In the genomic region with DNA sequence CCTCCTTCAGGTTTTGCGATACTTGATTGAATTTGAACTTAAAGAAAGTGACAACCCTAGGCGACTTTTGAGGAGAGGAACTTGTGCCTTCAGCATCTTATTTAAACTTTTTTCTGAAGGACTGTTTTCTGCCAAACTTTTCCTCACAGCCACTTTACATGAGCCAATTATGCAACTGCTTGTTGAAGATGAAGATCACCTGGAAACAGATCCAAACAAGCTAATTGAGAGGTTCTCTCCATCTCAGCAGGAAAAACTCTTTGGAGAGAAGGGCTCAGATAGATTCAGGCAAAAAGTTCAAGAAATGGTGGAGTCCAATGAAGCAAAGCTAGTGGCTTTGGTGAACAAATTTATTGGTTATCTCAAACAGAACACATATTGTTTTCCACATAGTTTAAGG, we compare ENCODE assay signal across 26 cellular contexts.
"Had no signal": no experiment of that assay in that cellular context is flagged by ENCODE, and none has a peak within 500 bp of the region (broad histone marks: within the 10 kb centered on the region; RNA-seq: fewer than 3 reads in every experiment).

No MANE protein-coding gene starts in this region.

- H3K4me3 Mint-ChIP-seq: activated CD8-positive, alpha-beta T cell treated with anti-CD3 and anti-CD28 coated beads, Interleukin-2, amount 10 ng/mL, durations not matched to agents 7 days and 5 days; activated naive CD8-positive, alpha-beta T cell; activated T-helper 17 cell treated with anti-CD3 and anti-CD28 coated beads, Interleukin-2, amount 50 U/mL, for 72 hours; central memory CD8-positive, alpha-beta T cell; naive thymus-derived CD4-positive, alpha-beta T cell; neural crest cell; T-helper 2 cell treated with Interferon-gamma antibody and Interleukin-4, amounts not matched to agents 5 μg/mL and 100 μg/mL, for 36 hours had no signal

- H3K4me1 Mint-ChIP-seq: activated T-helper 17 cell treated with anti-CD3 and anti-CD28 coated beads, Interleukin-2, amount 50 U/mL, for 72 hours; neural crest cell had no signal

- H3K27me3 ChIP-seq: adrenal gland, esophagus squamous epithelium, gastrocnemius medialis, sigmoid colon, upper lobe of left lung had no signal

- DNase-seq: activated CD4-positive, alpha-beta T cell treated with anti-CD3 and anti-CD28 coated beads, Interleukin-2, amount 50 U/mL, for 1 hour; activated CD4-positive, CD25-positive, alpha-beta regulatory T cell treated with anti-CD3 and anti-CD28 coated beads, Interleukin-2, amount 50 U/mL, for 72 hours; activated CD8-positive, alpha-beta T cell treated with anti-CD3 and anti-CD28 coated beads, Interleukin-2, amount 10 ng/mL, durations not matched to agents 7 days and 5 days; adrenal gland; effector memory CD4-positive, alpha-beta T cell; esophagus squamous epithelium; gastrocnemius medialis; hypothalamus; islet precursor cell; left colon; naive thymus-derived CD4-positive, alpha-beta T cell; occipital lobe; sigmoid colon; stimulated activated CD4-positive, alpha-beta T cell treated with anti-CD3 and anti-CD28 coated beads, Interleukin-15, amount 100 ng/mL, for 24 hours; stimulated activated CD4-positive, alpha-beta T cell treated with anti-CD3 and anti-CD28 coated beads, Interleukin-4, amount 100 ng/mL, for 1 hour; stimulated activated naive CD4-positive, alpha-beta T cell; upper lobe of left lung; WERI-Rb-1 had no signal

- H3K4me3 ChIP-seq: adrenal gland, esophagus squamous epithelium, gastrocnemius medialis, lung, sigmoid colon, smooth muscle cell, thoracic aorta, upper lobe of left lung had no signal

- H3K9me3 Mint-ChIP-seq: activated T-helper 17 cell treated with anti-CD3 and anti-CD28 coated beads, Interleukin-2, amount 50 U/mL, for 72 hours; central memory CD8-positive, alpha-beta T cell; naive thymus-derived CD4-positive, alpha-beta T cell; neural crest cell; T-helper 2 cell treated with Interferon-gamma antibody and Interleukin-4, amounts not matched to agents 5 μg/mL and 100 μg/mL, for 36 hours had no signal

- H3K9me3 ChIP-seq: adrenal gland, esophagus squamous epithelium, gastrocnemius medialis, sigmoid colon, thoracic aorta, upper lobe of left lung had no signal

- H3K27me3 Mint-ChIP-seq: activated naive CD8-positive, alpha-beta T cell; activated T-helper 17 cell treated with anti-CD3 and anti-CD28 coated beads, Interleukin-2, amount 50 U/mL, for 72 hours; central memory CD8-positive, alpha-beta T cell; naive thymus-derived CD4-positive, alpha-beta T cell had no signal

- H3K27ac ChIP-seq: adrenal gland, esophagus squamous epithelium, gastrocnemius medialis, sigmoid colon, thoracic aorta, WERI-Rb-1 had no signal

- H3K27ac Mint-ChIP-seq: activated CD8-positive, alpha-beta T cell treated with anti-CD3 and anti-CD28 coated beads, Interleukin-2, amount 10 ng/mL, durations not matched to agents 7 days and 5 days; activated naive CD8-positive, alpha-beta T cell; activated T-helper 17 cell treated with anti-CD3 and anti-CD28 coated beads, Interleukin-2, amount 50 U/mL, for 72 hours; T-helper 2 cell treated with Interferon-gamma antibody and Interleukin-4, amounts not matched to agents 5 μg/mL and 100 μg/mL, for 36 hours had no signal

- ATAC-seq: activated CD8-positive, alpha-beta T cell treated with anti-CD3 and anti-CD28 coated beads, Interleukin-2, amount 10 ng/mL, durations not matched to agents 7 days and 5 days; activated T-helper 17 cell treated with anti-CD3 and anti-CD28 coated beads, Interleukin-2, amount 50 U/mL, for 72 hours; gastrocnemius medialis; left colon; naive thymus-derived CD4-positive, alpha-beta T cell had no signal

- H3K4me2 ChIP-seq: smooth muscle cell had no signal

- H3K4me1 ChIP-seq: adrenal gland, gastrocnemius medialis had no signal
